8 cellular contexts compared by ENCODE assay signal in the genomic region with DNA sequence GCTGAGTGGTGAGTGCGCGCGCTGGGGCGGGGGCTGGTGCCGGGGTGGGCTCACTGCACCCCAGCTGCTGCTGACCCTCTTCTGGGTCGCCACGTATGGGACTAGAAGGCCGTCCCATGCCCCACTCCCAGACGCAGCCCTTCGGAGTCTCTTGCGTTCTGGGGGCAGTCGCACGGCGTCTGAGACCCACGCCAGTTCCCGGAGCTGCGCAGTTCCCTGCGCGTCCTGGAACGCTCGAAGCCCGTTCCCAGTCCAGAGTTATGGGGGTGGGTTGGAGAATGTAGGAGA. TPM values are rescaled to one million over a fixed set of nuclear protein-coding genes. Genes with fewer than 3 reads are reported as not detected.
DNase-seq lines count a peak whose midpoint lies in the region; ATAC-seq and TF ChIP-seq lines count a peak whose summit lies in the region.

No MANE protein-coding gene starts in this region.

- H3K27ac ChIP-seq in duodenal mucosa (ENCODE audit: low read depth, low read length) (peak overlapping the region; percentile 16), mesendoderm (ENCODE audit: low read depth, low read length) (no peak overlapping the region)

- H3K4me1 Mint-ChIP-seq in activated T-cell treated with anti-CD3 and anti-CD28 coated beads, Interleukin-2, amount 50 U/mL, for 4 hours (ENCODE audit: low read depth), result peaks cover 20% of the 10 kb centered on the region
- peaks cover 23% of the 10 kb centered on the region for H3K4me1 Mint-ChIP-seq in type B pancreatic cell (ENCODE audit: unreplicated experiment)

- H4K8ac ChIP-seq in mesendoderm (ENCODE audit: low read depth, low read length), result no peak overlapping the region

- H3K4me2 ChIP-seq in mesendoderm (ENCODE audit: low read length), result peak overlapping the region; percentile 96

- no peak overlapping the region for H3K27ac Mint-ChIP-seq in type B pancreatic cell

- no peak overlapping the region for H2AK5ac ChIP-seq in mesendoderm (ENCODE audit: low read length)

- H3K36me3 ChIP-seq in duodenal mucosa (ENCODE audit: control insufficient read depth in 1 of 2, insufficient read depth in 2 of 2, low read length in 2 of 2) (no peaks in the 10 kb centered on the region), mesendoderm (ENCODE audit: control insufficient read depth, insufficient read depth, low read length) (no peaks in the 10 kb centered on the region)

- H3K56ac ChIP-seq in mesendoderm (ENCODE audit: low read length), result peak overlapping the region; percentile 28

- H3K27me3 ChIP-seq in duodenal mucosa (ENCODE audit: control insufficient read depth in 1 of 2, insufficient read depth in 2 of 2, low read length in 2 of 2) (peaks cover 46 to 58% of the 10 kb centered on the region in 2 donors), mesendoderm (ENCODE audit: insufficient read depth, low read length, poor library complexity) (peaks cover 1% of the 10 kb centered on the region)

- H3K27me3 Mint-ChIP-seq in activated T-cell treated with anti-CD3 and anti-CD28 coated beads, Interleukin-2, amount 50 U/mL, for 4 hours (ENCODE audit: low read depth), result peaks cover 71% of the 10 kb centered on the region
- H3K27me3 Mint-ChIP-seq in type B pancreatic cell, result peaks cover 70% of the 10 kb centered on the region

- H3K23ac ChIP-seq in mesendoderm (ENCODE audit: low read length), result no peak overlapping the region

- WGBS in mesendoderm (ENCODE audit: extremely low coverage, insufficient coverage, low lambda C conversion rate), result no CpG with 5 or more reads among the region's 22 CpGs

- H3K4me1 ChIP-seq in duodenal mucosa (ENCODE audit: control insufficient read depth in 1 of 2, insufficient read depth in 2 of 2, low read length in 2 of 2) (peaks cover 0 to 6% of the 10 kb centered on the region in 2 donors), mesendoderm (ENCODE audit: control insufficient read depth, low read depth, low read length) (no peaks in the 10 kb centered on the region)

- no peaks in the 10 kb centered on the region for H3K9me3 Mint-ChIP-seq in activated T-cell treated with anti-CD3 and anti-CD28 coated beads, Interleukin-2, amount 50 U/mL, for 4 hours
- peaks cover 4% of the 10 kb centered on the region for H3K9me3 Mint-ChIP-seq in type B pancreatic cell

- no peak overlapping the region for H2BK5ac ChIP-seq in mesendoderm (ENCODE audit: low read length)

- H3K79me1 ChIP-seq in mesendoderm (ENCODE audit: low read length), result no peaks in the 10 kb centered on the region

- DNase-seq in activated T-cell treated with anti-CD3 and anti-CD28 coated beads, Interleukin-2, amount 50 U/mL, for 4 hours, result no peak
- DNase-seq in activated T-cell treated with anti-CD3 and anti-CD28 coated beads for 4 hours (no peak), mesendoderm (no peak), type B pancreatic cell (ENCODE audit: extremely low spot score, unreplicated experiment) (no peak), NCI-H146 treated with DMSO at 0.1 percent for 48 hours (lab: John Stamatoyannopoulos, UW; ENCODE audit: unreplicated experiment) (no peak), RKO (ENCODE audit: low spot score) (no peak)

- H2BK120ac ChIP-seq in mesendoderm (ENCODE audit: low read depth, low read length), result no peak overlapping the region

- peak overlapping the region in 1 of 2 donors; percentile 37 for H3K9ac ChIP-seq in duodenal mucosa (ENCODE audit: low read depth in 1 of 2, low read length in 2 of 2)
- H3K9ac ChIP-seq in mesendoderm (ENCODE audit: low read length), result peak overlapping the region; percentile 33

- no peaks in the 10 kb centered on the region for H3K36me3 Mint-ChIP-seq in activated T-cell treated with anti-CD3 and anti-CD28 coated beads, Interleukin-2, amount 50 U/mL, for 4 hours (ENCODE audit: insufficient read depth)
- peaks cover 4% of the 10 kb centered on the region for H3K36me3 Mint-ChIP-seq in type B pancreatic cell

- peak overlapping the region; percentile 58 to 62 for H3K4me3 ChIP-seq in duodenal mucosa (ENCODE audit: low read depth in 1 of 2, low read length in 2 of 2)
- H3K4me3 ChIP-seq in mesendoderm (ENCODE audit: low read length), result peak overlapping the region; percentile 33

- peak; percentile 22 to 27 for ATAC-seq in activated T-cell treated with anti-CD3 and anti-CD28 coated beads, Interleukin-2, amount 50 U/mL, for 4 hours
- no peak for ATAC-seq in GM18909 (IDR thresholded peaks at IDR 0.05; ENCODE audit: poor library complexity, unreplicated experiment)

- H3K4me3 Mint-ChIP-seq in activated T-cell treated with anti-CD3 and anti-CD28 coated beads, Interleukin-2, amount 50 U/mL, for 4 hours, result peak overlapping the region; percentile 34
- H3K4me3 Mint-ChIP-seq in type B pancreatic cell, result peak overlapping the region; percentile 94

- no peak overlapping the region for H3K4ac ChIP-seq in mesendoderm (ENCODE audit: low read depth, low read length)

- no peak overlapping the region for H2BK15ac ChIP-seq in mesendoderm (replicated peaks; ENCODE audit: low read depth)

- no peaks in the 10 kb centered on the region for H3K79me2 ChIP-seq in mesendoderm (ENCODE audit: control insufficient read depth, insufficient read depth, low read length)

- TF ChIP-seq CTCF in type B pancreatic cell (conservative IDR thresholded peaks at IDR 0.05), result peak; percentile 9

- no peak overlapping the region for H3K18ac ChIP-seq in mesendoderm (ENCODE audit: low read length)

- no peak overlapping the region for H4K5ac ChIP-seq in mesendoderm (ENCODE audit: low read length)

- no peaks in the 10 kb centered on the region for H3K9me3 ChIP-seq in duodenal mucosa (ENCODE audit: control insufficient read depth in 1 of 2, low read length in 2 of 2)

RNA-seq across cellular contexts. Expression of a gene that starts 0.3 kb away (rescaled TPM):
- total RNA-seq in activated T-cell treated with anti-CD3 and anti-CD28 coated beads, Interleukin-2, amount 50 U/mL, for 4 hours, result 1 to 10 TPM in 2 of 3 donors, under 1 TPM in 1; 0.43 to 3.0 (median 1.7) TPM
- 2.3 TPM for polyA plus RNA-seq in mesendoderm (2013, experiment 1 of 2)
- polyA plus RNA-seq in mesendoderm (2013, experiment 2 of 2), result 2.7 TPM
- 9.2 and 17.9 TPM in 2 replicates for total RNA-seq in type B pancreatic cell (ENCODE audit: low replicate concordance)

RNA-seq across cellular contexts. Expression of a gene that starts 26.3 kb away (rescaled TPM):
- total RNA-seq in activated T-cell treated with anti-CD3 and anti-CD28 coated beads, Interleukin-2, amount 50 U/mL, for 4 hours, result not detected
- polyA plus RNA-seq in mesendoderm (2013, experiment 1 of 2), result 0.34 TPM
- 0.11 TPM for polyA plus RNA-seq in mesendoderm (2013, experiment 2 of 2)
- 0.75 TPM in 1 of 2 replicates, not detected in the other for total RNA-seq in type B pancreatic cell (ENCODE audit: low replicate concordance)

RNA-seq across cellular contexts. Expression of a gene that starts 28.7 kb away (rescaled TPM):
- total RNA-seq in activated T-cell treated with anti-CD3 and anti-CD28 coated beads, Interleukin-2, amount 50 U/mL, for 4 hours, result under 1 TPM in 1 of 3 donors, not detected in 2; 0.43 TPM
- 0.11 TPM for polyA plus RNA-seq in mesendoderm (2013, experiment 1 of 2)
- 0.06 TPM for polyA plus RNA-seq in mesendoderm (2013, experiment 2 of 2)
- total RNA-seq in type B pancreatic cell (ENCODE audit: low replicate concordance), result not detected in 2 replicates
